Comparison of ENCODE assay signal across 26 cellular contexts in genomic region chr9:26216702-26217101, GRCh38.
"Had no signal": no experiment of that assay in that cellular context is flagged by ENCODE, and none has a peak within 500 bp of the region (broad histone marks: within the 10 kb centered on the region; RNA-seq: fewer than 3 reads in every experiment).

No MANE protein-coding gene starts in this region.

- ATAC-seq: left colon; left lung; lower lobe of right lung; naive thymus-derived CD8-positive, alpha-beta T cell; sciatic nerve; stimulated activated naive B cell treated with anti-CD40 and anti-IgM and Interleukin-4, amounts not matched to agents 10 μg/mL and 1 μg/mL and 100 μg/mL, for 72 hours; stimulated activated naive CD8-positive, alpha-beta T cell treated with anti-CD3 and anti-CD28 coated beads, Interleukin-15, Interleukin-2, amounts not matched to agents 100 U/mL and 50 U/mL, for 24 hours had no signal

- DNase-seq: hippocampal formation; immature natural killer cell; kidney; left colon; left lung; lower lobe of right lung; mammary epithelial cell; mesenchymal stem cell; naive thymus-derived CD8-positive, alpha-beta T cell; ovary; stimulated activated CD4-positive, alpha-beta T cell treated with anti-CD3 and anti-CD28 coated beads, Interleukin-12 subunit alpha, Interleukin-12 subunit beta, amount 100 ng/mL, for 4 hours; stimulated activated CD4-positive, alpha-beta T cell treated with anti-CD3 and anti-CD28 coated beads, Interleukin-15, amount 100 ng/mL, for 24 hours; stimulated activated CD4-positive, alpha-beta T cell treated with anti-CD3 and anti-CD28 coated beads, Interleukin-2, amount 100 ng/mL, for 24 hours; stimulated activated CD4-positive, alpha-beta T cell treated with anti-CD3 and anti-CD28 coated beads, Interleukin-4, amount 100 ng/mL, for 1 hour; stimulated activated naive B cell treated with anti-CD40 and anti-IgM and Interleukin-4, amounts not matched to agents 10 μg/mL and 1 μg/mL and 100 μg/mL, for 72 hours; stimulated activated naive CD8-positive, alpha-beta T cell treated with anti-CD3 and anti-CD28 coated beads, Interleukin-15, Interleukin-2, amounts not matched to agents 100 U/mL and 50 U/mL, for 24 hours; stomach; testis; thyroid gland; transverse colon; upper lobe of left lung had no signal

- H3K27me3 ChIP-seq: left lung, neutrophil, ovary, right atrium auricular region, stomach, testis, thyroid gland, transverse colon, upper lobe of left lung, vagina had no signal

- H3K4me3 ChIP-seq: left lung, lower lobe of right lung, ovary, right atrium auricular region, skin epidermis, stomach, testis, thyroid gland, transverse colon, upper lobe of left lung, vagina had no signal

- H3K9me3 ChIP-seq: neutrophil, ovary, right atrium auricular region, testis, thyroid gland, transverse colon, vagina had no signal

- H3K4me1 ChIP-seq: left lung, lower lobe of right lung, right atrium auricular region, stomach, testis, thyroid gland, transverse colon, upper lobe of left lung, vagina had no signal

- H3K36me3 ChIP-seq: left lung, lower lobe of right lung, neutrophil, ovary, right atrium auricular region, stomach, thyroid gland, transverse colon, upper lobe of left lung, vagina had no signal

- H3K27ac ChIP-seq: left lung, lower lobe of right lung, neutrophil, ovary, right atrium auricular region, skin epidermis, stomach, testis, thyroid gland, transverse colon, upper lobe of left lung, vagina had no signal
